ENCODE assay signal across 22 cellular contexts in genomic region chr9:85156652-85157051, GRCh38.
"Had no signal": no experiment of that assay in that cellular context is flagged by ENCODE, and none has a peak within 500 bp of the region (broad histone marks: within the 10 kb centered on the region; RNA-seq: fewer than 3 reads in every experiment).

No MANE protein-coding gene starts in this region.

- H3K9me3 ChIP-seq: heart right ventricle, left ventricle myocardium inferior, pancreas, thyroid gland, upper lobe of right lung had no signal

- H3K9me3 Mint-ChIP-seq: activated CD4-positive, alpha-beta memory T cell treated with anti-CD3 and anti-CD28 coated beads for 36 hours; activated naive CD8-positive, alpha-beta T cell treated with anti-CD3 and anti-CD28 coated beads, Interleukin-2, amount 50 U/mL, for 24 hours; stimulated activated naive CD8-positive, alpha-beta T cell treated with anti-CD3 and anti-CD28 coated beads, Interleukin-15, Interleukin-2, amounts not matched to agents 100 ng/mL and 50 ng/mL, for 24 hours had no signal

- H3K4me3 ChIP-seq: cardiac muscle cell, heart right ventricle, left ventricle myocardium inferior, pancreas, thyroid gland, upper lobe of right lung had no signal

- H3K27ac Mint-ChIP-seq: activated CD4-positive, alpha-beta memory T cell treated with anti-CD3 and anti-CD28 coated beads for 36 hours; activated naive CD8-positive, alpha-beta T cell treated with anti-CD3 and anti-CD28 coated beads, Interleukin-2, amount 50 U/mL, for 24 hours; mesothelial cell of epicardium; naive thymus-derived CD8-positive, alpha-beta T cell; stimulated activated naive CD8-positive, alpha-beta T cell treated with anti-CD3 and anti-CD28 coated beads, Interleukin-15, Interleukin-2, amounts not matched to agents 100 ng/mL and 50 ng/mL, for 24 hours had no signal

- H3K36me3 Mint-ChIP-seq: activated CD4-positive, alpha-beta memory T cell treated with anti-CD3 and anti-CD28 coated beads for 36 hours; naive thymus-derived CD8-positive, alpha-beta T cell had no signal

- DNase-seq: activated CD4-positive, alpha-beta memory T cell treated with anti-CD3 and anti-CD28 coated beads for 36 hours; activated CD4-positive, alpha-beta T cell treated with anti-CD3 and anti-CD28 coated beads for 4 hours; activated CD4-positive, CD25-positive, alpha-beta regulatory T cell; activated gamma-delta T cell; activated naive CD4-positive, alpha-beta T cell treated with anti-CD3 and anti-CD28 coated beads, Interleukin-2, amount 50 U/mL, for 16 hours; activated naive CD8-positive, alpha-beta T cell treated with anti-CD3 and anti-CD28 coated beads, Interleukin-2, amount 50 U/mL, for 24 hours; foreskin fibroblast; heart right ventricle; kidney glomerular epithelial cell; left ventricle myocardium inferior; naive thymus-derived CD8-positive, alpha-beta T cell; pancreas; right cardiac atrium; stimulated activated CD4-positive, alpha-beta T cell treated with anti-CD3 and anti-CD28 coated beads, Interleukin-4, amount 100 ng/mL, for 4 hours; substantia nigra; T1000; thyroid gland; upper lobe of right lung had no signal

- H3K27me3 Mint-ChIP-seq: activated CD4-positive, alpha-beta memory T cell treated with anti-CD3 and anti-CD28 coated beads for 36 hours; activated naive CD8-positive, alpha-beta T cell treated with anti-CD3 and anti-CD28 coated beads, Interleukin-2, amount 50 U/mL, for 24 hours; naive thymus-derived CD8-positive, alpha-beta T cell; stimulated activated naive CD8-positive, alpha-beta T cell treated with anti-CD3 and anti-CD28 coated beads, Interleukin-15, Interleukin-2, amounts not matched to agents 100 ng/mL and 50 ng/mL, for 24 hours had no signal

- H3K27ac ChIP-seq: cardiac muscle cell, heart right ventricle, left ventricle myocardium inferior, pancreas, thyroid gland, upper lobe of right lung had no signal

- H3K4me1 ChIP-seq: heart right ventricle, left ventricle myocardium inferior, thyroid gland, upper lobe of right lung had no signal

- H3K4me3 Mint-ChIP-seq: activated CD4-positive, alpha-beta memory T cell treated with anti-CD3 and anti-CD28 coated beads for 36 hours; activated naive CD8-positive, alpha-beta T cell treated with anti-CD3 and anti-CD28 coated beads, Interleukin-2, amount 50 U/mL, for 24 hours; mesothelial cell of epicardium; naive thymus-derived CD8-positive, alpha-beta T cell; stimulated activated naive CD8-positive, alpha-beta T cell treated with anti-CD3 and anti-CD28 coated beads, Interleukin-15, Interleukin-2, amounts not matched to agents 100 ng/mL and 50 ng/mL, for 24 hours had no signal

- H3K4me1 Mint-ChIP-seq: activated naive CD8-positive, alpha-beta T cell treated with anti-CD3 and anti-CD28 coated beads, Interleukin-2, amount 50 U/mL, for 24 hours; naive thymus-derived CD8-positive, alpha-beta T cell had no signal

- H3K27me3 ChIP-seq: pancreas, thyroid gland, upper lobe of right lung had no signal

- FAIRE-seq: endometrium, pancreas had no signal

- H3K36me3 ChIP-seq: cardiac muscle cell, heart right ventricle, left ventricle myocardium inferior, pancreas, thyroid gland, upper lobe of right lung had no signal
